ENCODE assay signal across 8 cellular contexts in the genomic region with DNA sequence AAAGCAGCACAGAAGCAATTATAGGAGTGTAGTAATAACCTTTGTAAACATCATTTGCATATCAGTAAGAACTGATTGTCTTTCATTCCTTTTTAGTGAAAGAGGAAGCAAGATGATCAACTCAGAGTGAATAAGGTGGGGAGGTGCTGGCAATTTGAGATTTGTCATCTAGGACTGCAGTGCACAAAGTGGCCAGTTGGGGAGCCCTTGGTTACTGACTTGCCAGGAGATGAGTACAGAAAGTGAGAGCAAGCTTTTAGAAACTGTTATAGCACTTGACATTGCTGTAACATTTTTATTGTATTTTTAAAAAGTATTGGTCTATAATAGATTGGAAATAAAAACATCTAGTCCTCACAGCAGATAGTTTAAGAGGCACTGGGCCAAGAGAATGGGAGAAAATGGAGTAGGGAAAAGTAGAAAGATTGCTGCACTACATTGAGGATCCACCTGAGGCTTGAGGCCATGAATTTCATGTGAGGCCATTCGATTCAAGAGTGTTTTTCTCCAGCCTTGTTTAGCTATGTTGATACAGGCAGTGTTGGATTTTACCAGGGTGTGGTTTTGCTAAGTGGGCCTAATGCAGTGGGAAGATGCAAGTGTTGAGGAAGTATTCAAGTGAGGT.
DNase-seq lines count a peak whose midpoint lies in the region; ATAC-seq and TF ChIP-seq lines count a peak whose summit lies in the region.

No MANE protein-coding gene starts in this region.

- DNase-seq in D341Med (ENCODE audit: low spot score), result peak; percentile 67
- peak; percentile 79 for DNase-seq in OCI-M1 (lab: John Stamatoyannopoulos, UW)
- peak; percentile 81 for DNase-seq in activated T-cell treated with anti-CD3 and anti-CD28 coated beads, Interleukin-2, amount 50 U/mL, for 48 hours
- peak; percentile 84 for DNase-seq in germinal center (ENCODE audit: low spot score)
- peak; percentile 63 for DNase-seq in stimulated activated CD4-positive, alpha-beta T cell treated with anti-CD3 and anti-CD28 coated beads, Interleukin-12 subunit alpha, Interleukin-12 subunit beta, amount 100 ng/mL, for 4 hours
- DNase-seq in coronary artery (ENCODE audit: low spot score), result no peak

- peak; percentile 100 for ATAC-seq in GM19351 (IDR thresholded peaks at IDR 0.05; ENCODE audit: unreplicated experiment)
- peak; percentile 99 for ATAC-seq in HG03342 (IDR thresholded peaks at IDR 0.05; ENCODE audit: unreplicated experiment)

- no peak overlapping the region for H3K4me3 ChIP-seq in coronary artery

- TF ChIP-seq CTCF in coronary artery (IDR thresholded peaks at IDR 0.05), result no peak

- H3K27ac ChIP-seq in coronary artery, result no peak overlapping the region
